ENCODE assay signal across 1 cellular context in the genomic region with DNA sequence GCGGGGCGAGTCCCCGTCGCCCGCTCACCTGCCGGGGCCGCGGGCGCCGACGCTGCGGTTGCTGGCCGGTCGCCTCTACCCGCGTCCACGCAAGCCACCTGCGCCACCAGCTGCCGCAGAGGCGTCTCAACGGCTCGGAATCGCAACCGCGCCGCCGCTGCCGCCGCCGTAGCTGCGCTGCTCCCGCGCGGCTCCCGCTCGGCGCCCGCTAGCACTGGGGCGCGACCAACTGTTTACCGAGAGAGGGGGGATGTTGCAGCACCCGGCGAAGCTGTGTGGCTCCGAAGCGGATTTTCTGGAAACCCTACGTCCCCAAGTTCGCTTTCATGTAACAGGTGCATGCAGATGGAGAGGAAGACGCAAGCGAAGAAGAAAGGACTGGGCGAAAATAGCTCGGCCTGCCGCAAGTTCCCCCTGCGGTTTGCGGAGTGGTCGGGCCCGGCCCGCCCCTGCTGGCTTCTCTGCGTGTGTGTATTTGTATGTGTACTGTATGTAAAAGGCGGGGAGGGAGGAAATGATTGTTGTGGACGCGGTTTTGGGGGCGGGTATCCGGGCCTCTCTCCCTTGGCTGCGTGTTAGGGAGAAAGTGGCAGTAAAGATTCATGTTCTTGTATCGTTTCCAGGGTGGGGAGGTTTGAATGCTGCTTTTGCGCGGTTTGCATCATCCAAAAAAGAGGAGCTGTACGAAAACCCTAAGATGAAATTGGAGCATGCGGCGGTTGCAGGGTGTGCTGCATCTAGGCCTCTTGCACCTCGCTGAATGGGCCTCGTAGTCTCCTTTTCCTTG.
TF ChIP-seq lines count a peak whose summit lies in the region.

A gene (minus strand): TSS at position 182 of the 787 bp plus-strand sequence. CDS start 782 bp downstream, outside the sequence.

TF ChIP-seq in HEK293, 187 proteins besides CTCF, POLR2A, EP300 and RAD21 (continued from another document and continues in another):
- TF ChIP-seq, protein P1, sequence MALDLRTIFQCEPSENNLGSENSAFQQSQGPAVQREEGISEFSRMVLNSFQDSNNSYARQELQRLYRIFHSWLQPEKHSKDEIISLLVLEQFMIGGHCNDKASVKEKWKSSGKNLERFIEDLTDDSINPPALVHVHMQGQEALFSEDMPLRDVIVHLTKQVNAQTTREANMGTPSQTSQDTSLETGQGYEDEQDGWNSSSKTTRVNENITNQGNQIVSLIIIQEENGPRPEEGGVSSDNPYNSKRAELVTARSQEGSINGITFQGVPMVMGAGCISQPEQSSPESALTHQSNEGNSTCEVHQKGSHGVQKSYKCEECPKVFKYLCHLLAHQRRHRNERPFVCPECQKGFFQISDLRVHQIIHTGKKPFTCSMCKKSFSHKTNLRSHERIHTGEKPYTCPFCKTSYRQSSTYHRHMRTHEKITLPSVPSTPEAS (tag by site-specific recombination; IDR thresholded peaks at IDR 0.05): peak; percentile 87
- TF ChIP-seq ZNF830 (tag by site-specific recombination; IDR thresholded peaks at IDR 0.05; ENCODE audit: low read depth) (no peak), ZBTB1 (tag by site-specific recombination; IDR thresholded peaks at IDR 0.05) (no peak), GLIS1 (tag by site-specific recombination; IDR thresholded peaks at IDR 0.05) (peak; percentile 47; the same call in 1 of the 2 replicates), ZNF600 (tag by site-specific recombination; IDR thresholded peaks at IDR 0.05) (peak; percentile 95), ZNF354C (tag by site-specific recombination; IDR thresholded peaks at IDR 0.05; ENCODE audit: borderline replicate concordance, low read depth) (no peak), ZNF169 (tag by site-specific recombination; IDR thresholded peaks at IDR 0.05) (no peak), ZNF473 (tag by site-specific recombination; IDR thresholded peaks at IDR 0.05) (no peak), ZIC2 (tag by site-specific recombination; IDR thresholded peaks at IDR 0.05) (peak; percentile 86), ZNF24 (tag by site-specific recombination; IDR thresholded peaks at IDR 0.05) (no peak; the same call in 1 of the 2 replicates), ZNF114 (tag by site-specific recombination; IDR thresholded peaks at IDR 0.05) (no peak), ZNF621 (tag by site-specific recombination; IDR thresholded peaks at IDR 0.05) (no peak), ZFP41 (tag by site-specific recombination; IDR thresholded peaks at IDR 0.05; ENCODE audit: borderline replicate concordance) (no peak), ZNF133 (tag by site-specific recombination; IDR thresholded peaks at IDR 0.05) (no peak), BCL11B (tag by site-specific recombination; IDR thresholded peaks at IDR 0.05; ENCODE audit: low read depth) (no peak), ZNF140 (tag by site-specific recombination; IDR thresholded peaks at IDR 0.05) (no peak), SP7 (tag by site-specific recombination; IDR thresholded peaks at IDR 0.05) (peak; percentile 83), HOXC10 (CRISPR knock-in tag; IDR thresholded peaks at IDR 0.05) (no peak), ZNF776 (tag by site-specific recombination; IDR thresholded peaks at IDR 0.05; ENCODE audit: borderline replicate concordance) (no peak)
- TF ChIP-seq, protein P2, sequence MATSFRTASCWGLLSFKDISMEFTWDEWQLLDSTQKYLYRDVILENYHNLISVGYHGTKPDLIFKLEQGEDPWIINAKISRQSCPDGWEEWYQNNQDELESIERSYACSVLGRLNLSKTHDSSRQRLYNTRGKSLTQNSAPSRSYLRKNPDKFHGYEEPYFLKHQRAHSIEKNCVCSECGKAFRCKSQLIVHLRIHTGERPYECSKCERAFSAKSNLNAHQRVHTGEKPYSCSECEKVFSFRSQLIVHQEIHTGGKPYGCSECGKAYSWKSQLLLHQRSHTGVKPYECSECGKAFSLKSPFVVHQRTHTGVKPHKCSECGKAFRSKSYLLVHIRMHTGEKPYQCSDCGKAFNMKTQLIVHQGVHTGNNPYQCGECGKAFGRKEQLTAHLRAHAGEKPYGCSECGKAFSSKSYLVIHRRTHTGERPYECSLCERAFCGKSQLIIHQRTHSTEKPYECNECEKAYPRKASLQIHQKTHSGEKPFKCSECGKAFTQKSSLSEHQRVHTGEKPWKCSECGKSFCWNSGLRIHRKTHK (tag by site-specific recombination; IDR thresholded peaks at IDR 0.05): no peak
- TF ChIP-seq, protein P3, sequence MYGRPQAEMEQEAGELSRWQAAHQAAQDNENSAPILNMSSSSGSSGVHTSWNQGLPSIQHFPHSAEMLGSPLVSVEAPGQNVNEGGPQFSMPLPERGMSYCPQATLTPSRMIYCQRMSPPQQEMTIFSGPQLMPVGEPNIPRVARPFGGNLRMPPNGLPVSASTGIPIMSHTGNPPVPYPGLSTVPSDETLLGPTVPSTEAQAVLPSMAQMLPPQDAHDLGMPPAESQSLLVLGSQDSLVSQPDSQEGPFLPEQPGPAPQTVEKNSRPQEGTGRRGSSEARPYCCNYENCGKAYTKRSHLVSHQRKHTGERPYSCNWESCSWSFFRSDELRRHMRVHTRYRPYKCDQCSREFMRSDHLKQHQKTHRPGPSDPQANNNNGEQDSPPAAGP (tag by site-specific recombination; IDR thresholded peaks at IDR 0.05): peak; percentile 90
- TF ChIP-seq, protein P4, sequence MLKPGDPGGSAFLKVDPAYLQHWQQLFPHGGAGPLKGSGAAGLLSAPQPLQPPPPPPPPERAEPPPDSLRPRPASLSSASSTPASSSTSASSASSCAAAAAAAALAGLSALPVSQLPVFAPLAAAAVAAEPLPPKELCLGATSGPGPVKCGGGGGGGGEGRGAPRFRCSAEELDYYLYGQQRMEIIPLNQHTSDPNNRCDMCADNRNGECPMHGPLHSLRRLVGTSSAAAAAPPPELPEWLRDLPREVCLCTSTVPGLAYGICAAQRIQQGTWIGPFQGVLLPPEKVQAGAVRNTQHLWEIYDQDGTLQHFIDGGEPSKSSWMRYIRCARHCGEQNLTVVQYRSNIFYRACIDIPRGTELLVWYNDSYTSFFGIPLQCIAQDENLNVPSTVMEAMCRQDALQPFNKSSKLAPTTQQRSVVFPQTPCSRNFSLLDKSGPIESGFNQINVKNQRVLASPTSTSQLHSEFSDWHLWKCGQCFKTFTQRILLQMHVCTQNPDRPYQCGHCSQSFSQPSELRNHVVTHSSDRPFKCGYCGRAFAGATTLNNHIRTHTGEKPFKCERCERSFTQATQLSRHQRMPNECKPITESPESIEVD (tag by site-specific recombination; IDR thresholded peaks at IDR 0.05): no peak
- TF ChIP-seq, protein P5, sequence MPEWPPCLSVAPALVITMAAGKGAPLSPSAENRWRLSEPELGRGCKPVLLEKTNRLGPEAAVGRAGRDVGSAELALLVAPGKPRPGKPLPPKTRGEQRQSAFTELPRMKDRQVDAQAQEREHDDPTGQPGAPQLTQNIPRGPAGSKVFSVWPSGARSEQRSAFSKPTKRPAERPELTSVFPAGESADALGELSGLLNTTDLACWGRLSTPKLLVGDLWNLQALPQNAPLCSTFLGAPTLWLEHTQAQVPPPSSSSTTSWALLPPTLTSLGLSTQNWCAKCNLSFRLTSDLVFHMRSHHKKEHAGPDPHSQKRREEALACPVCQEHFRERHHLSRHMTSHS (tag by site-specific recombination; IDR thresholded peaks at IDR 0.05): no peak
- TF ChIP-seq, protein P6, sequence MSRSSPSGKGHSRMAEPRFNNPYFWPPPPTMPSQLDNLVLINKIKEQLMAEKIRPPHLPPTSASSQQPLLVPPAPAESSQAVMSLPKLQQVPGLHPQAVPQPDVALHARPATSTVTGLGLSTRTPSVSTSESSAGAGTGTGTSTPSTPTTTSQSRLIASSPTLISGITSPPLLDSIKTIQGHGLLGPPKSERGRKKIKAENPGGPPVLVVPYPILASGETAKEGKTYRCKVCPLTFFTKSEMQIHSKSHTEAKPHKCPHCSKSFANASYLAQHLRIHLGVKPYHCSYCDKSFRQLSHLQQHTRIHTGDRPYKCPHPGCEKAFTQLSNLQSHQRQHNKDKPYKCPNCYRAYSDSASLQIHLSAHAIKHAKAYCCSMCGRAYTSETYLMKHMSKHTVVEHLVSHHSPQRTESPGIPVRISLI (tag by site-specific recombination; IDR thresholded peaks at IDR 0.05): no peak
- TF ChIP-seq, protein P7, sequence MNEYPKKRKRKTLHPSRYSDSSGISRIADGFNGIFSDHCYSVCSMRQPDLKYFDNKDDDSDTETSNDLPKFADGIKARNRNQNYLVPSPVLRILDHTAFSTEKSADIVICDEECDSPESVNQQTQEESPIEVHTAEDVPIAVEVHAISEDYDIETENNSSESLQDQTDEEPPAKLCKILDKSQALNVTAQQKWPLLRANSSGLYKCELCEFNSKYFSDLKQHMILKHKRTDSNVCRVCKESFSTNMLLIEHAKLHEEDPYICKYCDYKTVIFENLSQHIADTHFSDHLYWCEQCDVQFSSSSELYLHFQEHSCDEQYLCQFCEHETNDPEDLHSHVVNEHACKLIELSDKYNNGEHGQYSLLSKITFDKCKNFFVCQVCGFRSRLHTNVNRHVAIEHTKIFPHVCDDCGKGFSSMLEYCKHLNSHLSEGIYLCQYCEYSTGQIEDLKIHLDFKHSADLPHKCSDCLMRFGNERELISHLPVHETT (tag by site-specific recombination; IDR thresholded peaks at IDR 0.05): peak; percentile 69
- TF ChIP-seq, protein P8, sequence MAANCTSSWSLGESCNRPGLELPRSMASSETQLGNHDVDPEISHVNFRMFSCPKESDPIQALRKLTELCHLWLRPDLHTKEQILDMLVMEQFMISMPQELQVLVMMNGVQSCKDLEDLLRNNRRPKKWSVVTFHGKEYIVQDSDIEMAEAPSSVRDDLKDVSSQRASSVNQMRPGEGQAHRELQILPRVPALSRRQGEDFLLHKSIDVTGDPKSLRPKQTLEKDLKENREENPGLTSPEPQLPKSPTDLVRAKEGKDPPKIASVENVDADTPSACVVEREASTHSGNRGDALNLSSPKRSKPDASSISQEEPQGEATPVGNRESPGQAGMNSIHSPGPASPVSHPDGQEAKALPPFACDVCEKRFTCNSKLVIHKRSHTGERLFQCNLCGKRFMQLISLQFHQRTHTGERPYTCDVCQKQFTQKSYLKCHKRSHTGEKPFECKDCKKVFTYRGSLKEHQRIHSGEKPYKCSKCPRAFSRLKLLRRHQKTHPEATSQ (tag by site-specific recombination; IDR thresholded peaks at IDR 0.05): 0 out of 2 replicates have a peak, but pooled peaks have one; percentile 52
- TF ChIP-seq, protein P9, sequence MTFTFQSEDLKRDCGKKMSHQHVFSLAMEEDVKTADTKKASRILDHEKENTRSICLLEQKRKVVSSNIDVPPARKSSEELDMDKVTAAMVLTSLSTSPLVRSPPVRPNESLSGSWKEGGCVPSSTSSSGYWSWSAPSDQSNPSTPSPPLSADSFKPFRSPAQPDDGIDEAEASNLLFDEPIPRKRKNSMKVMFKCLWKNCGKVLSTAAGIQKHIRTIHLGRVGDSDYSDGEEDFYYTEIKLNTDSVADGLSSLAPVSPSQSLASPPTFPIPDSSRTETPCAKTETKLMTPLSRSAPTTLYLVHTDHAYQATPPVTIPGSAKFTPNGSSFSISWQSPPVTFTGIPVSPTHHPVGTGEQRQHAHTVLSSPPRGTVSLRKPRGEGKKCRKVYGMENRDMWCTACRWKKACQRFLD (tag by site-specific recombination; IDR thresholded peaks at IDR 0.05): no peak
- TF ChIP-seq, protein P10, sequence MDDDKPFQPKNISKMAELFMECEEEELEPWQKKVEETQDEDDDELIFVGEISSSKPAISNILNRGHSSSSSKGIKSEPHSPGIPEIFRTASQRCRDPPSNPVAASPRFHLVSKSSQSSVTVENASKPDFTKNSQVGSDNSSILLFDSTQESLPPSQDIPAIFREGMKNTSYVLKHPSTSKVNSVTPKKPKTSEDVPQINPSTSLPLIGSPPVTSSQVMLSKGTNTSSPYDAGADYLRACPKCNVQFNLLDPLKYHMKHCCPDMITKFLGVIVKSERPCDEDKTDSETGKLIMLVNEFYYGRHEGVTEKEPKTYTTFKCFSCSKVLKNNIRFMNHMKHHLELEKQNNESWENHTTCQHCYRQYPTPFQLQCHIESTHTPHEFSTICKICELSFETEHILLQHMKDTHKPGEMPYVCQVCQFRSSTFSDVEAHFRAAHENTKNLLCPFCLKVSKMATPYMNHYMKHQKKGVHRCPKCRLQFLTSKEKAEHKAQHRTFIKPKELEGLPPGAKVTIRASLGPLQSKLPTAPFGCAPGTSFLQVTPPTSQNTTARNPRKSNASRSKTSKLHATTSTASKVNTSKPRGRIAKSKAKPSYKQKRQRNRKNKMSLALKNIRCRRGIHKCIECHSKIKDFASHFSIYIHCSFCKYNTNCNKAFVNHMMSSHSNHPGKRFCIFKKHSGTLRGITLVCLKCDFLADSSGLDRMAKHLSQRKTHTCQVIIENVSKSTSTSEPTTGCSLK (tag by site-specific recombination; IDR thresholded peaks at IDR 0.05): no peak
- TF ChIP-seq, protein P11, sequence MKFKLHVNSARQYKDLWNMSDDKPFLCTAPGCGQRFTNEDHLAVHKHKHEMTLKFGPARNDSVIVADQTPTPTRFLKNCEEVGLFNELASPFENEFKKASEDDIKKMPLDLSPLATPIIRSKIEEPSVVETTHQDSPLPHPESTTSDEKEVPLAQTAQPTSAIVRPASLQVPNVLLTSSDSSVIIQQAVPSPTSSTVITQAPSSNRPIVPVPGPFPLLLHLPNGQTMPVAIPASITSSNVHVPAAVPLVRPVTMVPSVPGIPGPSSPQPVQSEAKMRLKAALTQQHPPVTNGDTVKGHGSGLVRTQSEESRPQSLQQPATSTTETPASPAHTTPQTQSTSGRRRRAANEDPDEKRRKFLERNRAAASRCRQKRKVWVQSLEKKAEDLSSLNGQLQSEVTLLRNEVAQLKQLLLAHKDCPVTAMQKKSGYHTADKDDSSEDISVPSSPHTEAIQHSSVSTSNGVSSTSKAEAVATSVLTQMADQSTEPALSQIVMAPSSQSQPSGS (tag by site-specific recombination; IDR thresholded peaks at IDR 0.05; ENCODE audit: low read depth): no peak
- TF ChIP-seq, protein P12, sequence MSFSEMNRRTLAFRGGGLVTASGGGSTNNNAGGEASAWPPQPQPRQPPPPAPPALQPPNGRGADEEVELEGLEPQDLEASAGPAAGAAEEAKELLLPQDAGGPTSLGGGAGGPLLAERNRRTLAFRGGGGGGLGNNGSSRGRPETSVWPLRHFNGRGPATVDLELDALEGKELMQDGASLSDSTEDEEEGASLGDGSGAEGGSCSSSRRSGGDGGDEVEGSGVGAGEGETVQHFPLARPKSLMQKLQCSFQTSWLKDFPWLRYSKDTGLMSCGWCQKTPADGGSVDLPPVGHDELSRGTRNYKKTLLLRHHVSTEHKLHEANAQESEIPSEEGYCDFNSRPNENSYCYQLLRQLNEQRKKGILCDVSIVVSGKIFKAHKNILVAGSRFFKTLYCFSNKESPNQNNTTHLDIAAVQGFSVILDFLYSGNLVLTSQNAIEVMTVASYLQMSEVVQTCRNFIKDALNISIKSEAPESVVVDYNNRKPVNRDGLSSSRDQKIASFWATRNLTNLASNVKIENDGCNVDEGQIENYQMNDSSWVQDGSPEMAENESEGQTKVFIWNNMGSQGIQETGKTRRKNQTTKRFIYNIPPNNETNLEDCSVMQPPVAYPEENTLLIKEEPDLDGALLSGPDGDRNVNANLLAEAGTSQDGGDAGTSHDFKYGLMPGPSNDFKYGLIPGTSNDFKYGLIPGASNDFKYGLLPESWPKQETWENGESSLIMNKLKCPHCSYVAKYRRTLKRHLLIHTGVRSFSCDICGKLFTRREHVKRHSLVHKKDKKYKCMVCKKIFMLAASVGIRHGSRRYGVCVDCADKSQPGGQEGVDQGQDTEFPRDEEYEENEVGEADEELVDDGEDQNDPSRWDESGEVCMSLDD (tag by site-specific recombination; IDR thresholded peaks at IDR 0.05): no peak
